9 cellular contexts compared by ENCODE assay signal in genomic region chr19:3365093-3365446, GRCh38. TPM values are rescaled to one million over a fixed set of nuclear protein-coding genes. Genes with fewer than 3 reads are reported as not detected.
DNase-seq lines count a peak whose midpoint lies in the region; ATAC-seq and TF ChIP-seq lines count a peak whose summit lies in the region.
"Had no signal": no experiment of that assay in that cellular context is flagged by ENCODE, and none has a peak within 500 bp of the region (broad histone marks: within the 10 kb centered on the region; RNA-seq: fewer than 3 reads in every experiment).

No MANE protein-coding gene starts in this region.

- ATAC-seq in activated naive CD8-positive, alpha-beta T cell treated with anti-CD3 and anti-CD28 coated beads, Interleukin-2, amount 50 U/mL, for 24 hours, result no peak
- no peak for ATAC-seq in lung (ENCODE audit: insufficient read depth, low FRiP score)

- peak overlapping the region; percentile 81 for H3K27ac Mint-ChIP-seq in activated CD4-positive, alpha-beta T cell treated with anti-CD3 and anti-CD28 coated beads, Interleukin-2, amount 10 ng/mL, durations not matched to agents 24 days and 14 days
- H3K27ac Mint-ChIP-seq in activated naive CD8-positive, alpha-beta T cell treated with anti-CD3 and anti-CD28 coated beads, Interleukin-2, amount 50 U/mL, for 24 hours, result no peak overlapping the region

- H3K27ac ChIP-seq in lung (ENCODE audit: low read depth in 1 of 2, low read length in 1 of 2) (peak overlapping the region; percentile 87 to 92), testis (peak overlapping the region; percentile 97 to 99)

- H3K36me3 ChIP-seq in lung (ENCODE audit: control insufficient read depth in 2 of 2, insufficient read depth in 2 of 2, low read length in 2 of 2) (no peaks in the 10 kb centered on the region), testis (ENCODE audit: low read depth, missing control alignments) (no peaks in the 10 kb centered on the region)

- peaks cover 0 to 19% of the 10 kb centered on the region in 2 donors for H3K4me1 ChIP-seq in lung (ENCODE audit: control insufficient read depth in 2 of 2, insufficient read depth in 2 of 2, low read length in 2 of 2)
- peaks cover 45% of the 10 kb centered on the region for H3K4me1 ChIP-seq in testis

- TF ChIP-seq CTCF in lung (IDR thresholded peaks at IDR 0.05; ENCODE audit: control extremely low read depth, extremely low read depth) (no peak), testis (IDR thresholded peaks at IDR 0.05) (no peak)

- no peak for DNase-seq in activated CD4-positive, alpha-beta T cell treated with anti-CD3 and anti-CD28 coated beads, Interleukin-2, amount 10 ng/mL, durations not matched to agents 24 days and 14 days
- DNase-seq in activated CD4-positive, alpha-beta T cell treated with anti-CD3 and anti-CD28 coated beads, Interleukin-2, amount 50 U/mL, for 4 hours, result no peak
- no peak for DNase-seq in activated naive CD8-positive, alpha-beta T cell treated with anti-CD3 and anti-CD28 coated beads, Interleukin-2, amount 50 U/mL, for 24 hours
- no peak for DNase-seq in lung (ENCODE audit: low spot score)
- DNase-seq in testis, result no peak
- DNase-seq in KG1 (lab: John Stamatoyannopoulos, UW), result no peak
- no peak for DNase-seq in OCI-M2 (lab: John Stamatoyannopoulos, UW; ENCODE audit: unreplicated experiment)
- no peak for DNase-seq in germinal center (ENCODE audit: low spot score)
- DNase-seq: central memory CD4-positive, alpha-beta T cell had no signal

- H3K9me3 Mint-ChIP-seq in activated CD4-positive, alpha-beta T cell treated with anti-CD3 and anti-CD28 coated beads, Interleukin-2, amount 10 ng/mL, durations not matched to agents 24 days and 14 days, result no peaks in the 10 kb centered on the region
- H3K9me3 Mint-ChIP-seq in activated naive CD8-positive, alpha-beta T cell treated with anti-CD3 and anti-CD28 coated beads, Interleukin-2, amount 50 U/mL, for 24 hours, result no peaks in the 10 kb centered on the region

- intact Hi-C loops in activated CD4-positive, alpha-beta T cell treated with anti-CD3 and anti-CD28 coated beads, Interleukin-2, amount 10 ng/mL, durations not matched to agents 24 days and 14 days (cut with micrococcal nuclease), result no loop called here
- intact Hi-C loops in testis (cut with DNase I; ENCODE audit: low total_unique reads), result loop anchor here (10.0 kb wide), 1 partner anchor 60 kb away; no protein-coding TSS in a partner anchor

- H3K36me3 Mint-ChIP-seq in activated CD4-positive, alpha-beta T cell treated with anti-CD3 and anti-CD28 coated beads, Interleukin-2, amount 10 ng/mL, durations not matched to agents 24 days and 14 days (ENCODE audit: low read depth), result no peaks in the 10 kb centered on the region
- H3K36me3 Mint-ChIP-seq in activated naive CD8-positive, alpha-beta T cell treated with anti-CD3 and anti-CD28 coated beads, Interleukin-2, amount 50 U/mL, for 24 hours (ENCODE audit: low read depth), result no peaks in the 10 kb centered on the region

- peaks cover 28% of the 10 kb centered on the region for H3K4me1 Mint-ChIP-seq in activated CD4-positive, alpha-beta T cell treated with anti-CD3 and anti-CD28 coated beads, Interleukin-2, amount 10 ng/mL, durations not matched to agents 24 days and 14 days
- H3K4me1 Mint-ChIP-seq in activated naive CD8-positive, alpha-beta T cell treated with anti-CD3 and anti-CD28 coated beads, Interleukin-2, amount 50 U/mL, for 24 hours, result peaks cover 45% of the 10 kb centered on the region

- H3K27me3 ChIP-seq in lung (ENCODE audit: control insufficient read depth, insufficient read depth), result no peaks in the 10 kb centered on the region
- no peaks in the 10 kb centered on the region for H3K27me3 ChIP-seq in testis

- no peaks in the 10 kb centered on the region for H3K9me3 ChIP-seq in lung (ENCODE audit: control insufficient read depth in 2 of 2, insufficient read depth in 1 of 2, low read length in 1 of 2)
- no peaks in the 10 kb centered on the region for H3K9me3 ChIP-seq in testis

- peak overlapping the region; percentile 62 for H3K4me3 Mint-ChIP-seq in activated CD4-positive, alpha-beta T cell treated with anti-CD3 and anti-CD28 coated beads, Interleukin-2, amount 10 ng/mL, durations not matched to agents 24 days and 14 days
- H3K4me3 Mint-ChIP-seq in activated naive CD8-positive, alpha-beta T cell treated with anti-CD3 and anti-CD28 coated beads, Interleukin-2, amount 50 U/mL, for 24 hours, result peak overlapping the region; percentile 55

- 85 to 93% methylated on average over 2 of the region's 2 CpGs for WGBS in lung, 2 donors
- WGBS in testis, 2 donors, result 60 to 67% methylated on average over 2 of the region's 2 CpGs

- no peak for TF ChIP-seq POLR2A in testis (IDR thresholded peaks at IDR 0.05)

- peaks cover 46% of the 10 kb centered on the region for H3K27me3 Mint-ChIP-seq in activated CD4-positive, alpha-beta T cell treated with anti-CD3 and anti-CD28 coated beads, Interleukin-2, amount 10 ng/mL, durations not matched to agents 24 days and 14 days
- peaks cover 4% of the 10 kb centered on the region for H3K27me3 Mint-ChIP-seq in activated naive CD8-positive, alpha-beta T cell treated with anti-CD3 and anti-CD28 coated beads, Interleukin-2, amount 50 U/mL, for 24 hours

- H3K4me3 ChIP-seq in lung (no peak overlapping the region), testis (peak overlapping the region in 1 of 2 donors; percentile 96)

RNA-seq across cellular contexts. Expression of gene NFIC, which starts 1.3 kb away (rescaled TPM):
- 16.9 and 19.8 TPM in 2 replicates for total RNA-seq in activated CD4-positive, alpha-beta T cell treated with anti-CD3 and anti-CD28 coated beads, Interleukin-2, amount 10 ng/mL, durations not matched to agents 24 days and 14 days
- total RNA-seq in lung (100 to 1,000 TPM in 1 of 2 donors, 10 to 100 TPM in 1; 43.9 to 208 TPM), testis (100 to 1,000 TPM; 113 to 127 TPM)
- polyA plus RNA-seq in lung (10 to 100 TPM; 40.4 to 55.6 TPM), testis (ENCODE audit: insufficient read depth, low read depth, low replicate concordance) (56.5 TPM)
